ENCODE assay signal across 17 cellular contexts in genomic region chr4:83542225-83542624, GRCh38. TPM values are rescaled to one million over a fixed set of nuclear protein-coding genes. Genes with fewer than 3 reads are reported as not detected.
A peak's percentile ranks its signal among the peaks of the same experiment; 100 is the strongest.
DNase-seq lines count a peak whose midpoint lies in the region; ATAC-seq, FAIRE-seq and TF ChIP-seq lines count a peak whose summit lies in the region.
"Had no signal": no experiment of that assay in that cellular context is flagged by ENCODE, and none has a peak within 500 bp of the region (broad histone marks: within the 10 kb centered on the region; RNA-seq: fewer than 3 reads in every experiment).

No MANE protein-coding gene starts in this region.

- no peak overlapping the region for H3K27ac Mint-ChIP-seq in activated CD8-positive, alpha-beta T cell treated with anti-CD3 and anti-CD28 coated beads for 36 hours
- H3K27ac Mint-ChIP-seq: HFFc6 had no signal

- H3K4me1 Mint-ChIP-seq in activated CD8-positive, alpha-beta T cell treated with anti-CD3 and anti-CD28 coated beads for 36 hours (ENCODE audit: low read depth): peaks cover 1% of the 10 kb centered on the region

- H3K9me3 ChIP-seq in K562 (replicated peaks; ENCODE audit: control insufficient read depth, insufficient read depth, low read depth, low read length) (no peaks in the 10 kb centered on the region), heart left ventricle (no peaks in the 10 kb centered on the region), right atrium auricular region (no peaks in the 10 kb centered on the region), gastrocnemius medialis (no peaks in the 10 kb centered on the region)
- H3K9me3 ChIP-seq: BLaER1, Caco-2 had no signal

- FAIRE-seq in K562 (lab: Jason Lieb, UNC): no peak
- FAIRE-seq: GM12892 had no signal

- TF ChIP-seq CTCF in K562 (IDR thresholded peaks at IDR 0.05 in 2 of 3, conservative IDR thresholded peaks at IDR 0.05 in 1 of 3; ENCODE audit: insufficient read depth in 2 of 3, low read depth in 1 of 3, low read length in 3 of 3): no peak
- no peak for TF ChIP-seq CTCF in heart left ventricle (IDR thresholded peaks at IDR 0.05)
- no peak for TF ChIP-seq CTCF in right atrium auricular region (IDR thresholded peaks at IDR 0.05)
- no peak for TF ChIP-seq CTCF in gastrocnemius medialis (IDR thresholded peaks at IDR 0.05 in 4 of 5, conservative IDR thresholded peaks at IDR 0.05 in 1 of 5)
- TF ChIP-seq CTCF in activated CD8-positive, alpha-beta T cell treated with anti-CD3 and anti-CD28 coated beads for 36 hours (IDR thresholded peaks at IDR 0.05): no peak

- TF ChIP-seq RAD21 in K562 (CRISPR knock-in tag; conservative IDR thresholded peaks at IDR 0.05 in 1 of 2, IDR thresholded peaks at IDR 0.05 in 1 of 2): no peak

- H3K9me3 Mint-ChIP-seq in activated CD8-positive, alpha-beta T cell treated with anti-CD3 and anti-CD28 coated beads for 36 hours: no peaks in the 10 kb centered on the region
- H3K9me3 Mint-ChIP-seq: CD8-positive, alpha-beta memory T cell; HFFc6 had no signal

- 6% methylated on average over 5 of the region's 5 CpGs for WGBS in K562 (ENCODE audit: insufficient coverage, low coverage, missing lambda C conversion rate)
- 45 to 50% (median 48%) methylated on average over 5 of the region's 5 CpGs for WGBS in heart left ventricle, 4 donors

- no peaks in the 10 kb centered on the region for H3K36me3 ChIP-seq in K562 (ENCODE audit: control insufficient read depth, insufficient read depth, low read length)
- peaks cover 0 to 16% (median 0%) of the 10 kb centered on the region in 9 donors for H3K36me3 ChIP-seq in heart left ventricle
- peaks cover 3% of the 10 kb centered on the region for H3K36me3 ChIP-seq in right atrium auricular region
- H3K36me3 ChIP-seq in gastrocnemius medialis: no peaks in the 10 kb centered on the region
- H3K36me3 ChIP-seq: BLaER1 had no signal

- in situ Hi-C loops in K562 (cut with MboI): no loop called here
- in situ Hi-C loops in gastrocnemius medialis (cut with MboI; ENCODE audit: low sequenced_read_pairs in 4 of 4): no loop called here

- no peak overlapping the region for H3K4me2 ChIP-seq in K562 (ENCODE audit: insufficient read depth, low read length)
- H3K4me2 ChIP-seq: BLaER1 had no signal

- DNase-seq in K562 (ENCODE audit: extremely low read depth in 1 of 4, low spot score in 3 of 4) (peak in 1 of 4 experiments; percentile 27), heart left ventricle (no peak), right atrium auricular region (ENCODE audit: low spot score) (no peak), gastrocnemius medialis (peak in 1 of 2 donors; percentile 18), globus pallidus (ENCODE audit: low spot score) (no peak)
- DNase-seq in activated CD8-positive, alpha-beta T cell treated with anti-CD3 and anti-CD28 coated beads for 36 hours: no peak
- DNase-seq: Caco-2; CD8-positive, alpha-beta memory T cell; DND-41; GDM1; HCEC 1CT; HFFc6 had no signal

- ATAC-seq in K562 (no peak; the same call in 2 of the 3 replicates), heart left ventricle (peak; percentile 79 to 82 (median 81)), gastrocnemius medialis (peak; percentile 74 to 85), HG03097 (IDR thresholded peaks at IDR 0.05; ENCODE audit: low FRiP score, unreplicated experiment) (no peak), HG03469 (IDR thresholded peaks at IDR 0.05; ENCODE audit: unreplicated experiment) (no peak)
- ATAC-seq in activated CD8-positive, alpha-beta T cell treated with anti-CD3 and anti-CD28 coated beads for 36 hours: no peak

- H2AFZ ChIP-seq in K562 (ENCODE audit: low read depth, low read length): no peak overlapping the region

- H3K9ac ChIP-seq in K562 (ENCODE audit: insufficient read depth in 1 of 2, low read depth in 2 of 2, low read length in 2 of 2): no peak overlapping the region
- H3K9ac ChIP-seq: BLaER1 had no signal

- H3K27me3 ChIP-seq in K562 (ENCODE audit: control insufficient read depth in 2 of 2, insufficient read depth in 2 of 2, low read length in 2 of 2): no peaks in the 10 kb centered on the region
- no peaks in the 10 kb centered on the region for H3K27me3 ChIP-seq in heart left ventricle
- H3K27me3 ChIP-seq in right atrium auricular region: no peaks in the 10 kb centered on the region
- no peaks in the 10 kb centered on the region for H3K27me3 ChIP-seq in gastrocnemius medialis

- no peak overlapping the region for H3K4me3 ChIP-seq in K562
- no peak overlapping the region for H3K4me3 ChIP-seq in heart left ventricle
- no peak overlapping the region for H3K4me3 ChIP-seq in right atrium auricular region
- H3K4me3 ChIP-seq in gastrocnemius medialis: no peak overlapping the region
- H3K4me3 ChIP-seq: BLaER1 had no signal

- no peak for TF ChIP-seq POLR2A in K562 (conservative IDR thresholded peaks at IDR 0.05)
- no peak for TF ChIP-seq POLR2A in heart left ventricle (IDR thresholded peaks at IDR 0.05)
- peak; percentile 31 to 58 for TF ChIP-seq POLR2A in gastrocnemius medialis (IDR thresholded peaks at IDR 0.05)

- H3K36me3 Mint-ChIP-seq in activated CD8-positive, alpha-beta T cell treated with anti-CD3 and anti-CD28 coated beads for 36 hours (ENCODE audit: low read depth): no peaks in the 10 kb centered on the region

- H4K20me1 ChIP-seq in K562 (replicated peaks; ENCODE audit: control insufficient read depth, insufficient read depth, low read length): no peaks in the 10 kb centered on the region
- H4K20me1 ChIP-seq: BLaER1 had no signal

- BruUV-seq in K562 (replicated peaks; lab: Mats Ljungman, UMichigan): no TSS peak

- H3K27me3 Mint-ChIP-seq in activated CD8-positive, alpha-beta T cell treated with anti-CD3 and anti-CD28 coated beads for 36 hours: no peaks in the 10 kb centered on the region
- H3K27me3 Mint-ChIP-seq: CD8-positive, alpha-beta memory T cell had no signal

- TF ChIP-seq EP300 in K562 (IDR thresholded peaks at IDR 0.05; ENCODE audit: low read length): peak; percentile 36; the same call in 1 of the 2 replicates

- POLR2A ChIA-PET in K562 (lab: Yijun Ruan, JAX): interaction anchor here (0.6 to 1.9 kb wide), 3 partner anchors 10 to 46 kb away, joined by 3 to 5 read pairs (median 3); no protein-coding TSS in a partner anchor
- POLR2A ChIA-PET in activated CD8-positive, alpha-beta T cell treated with anti-CD3 and anti-CD28 coated beads for 36 hours (lab: Charles Lee): no interaction called here

- CTCF ChIA-PET in K562 (lab: Yijun Ruan, JAX; ENCODE audit: low intra/inter-chr PET ratio): no interaction called here
- CTCF ChIA-PET in activated CD8-positive, alpha-beta T cell treated with anti-CD3 and anti-CD28 coated beads for 36 hours (lab: Charles Lee): no interaction called here

- H3K4me1 ChIP-seq in K562 (replicated peaks in 1 of 2; ENCODE audit: control insufficient read depth in 2 of 2, insufficient read depth in 2 of 2, low read length in 2 of 2) (peaks cover 3 to 14% of the 10 kb centered on the region in 2 experiments; a peak in 4 of 5 replicates), heart left ventricle (peaks cover 0 to 37% (median 7%) of the 10 kb centered on the region in 12 donors), right atrium auricular region (peaks cover 0 to 16% of the 10 kb centered on the region in 2 donors), gastrocnemius medialis (peaks cover 44 to 48% of the 10 kb centered on the region in 2 donors)
- H3K4me1 ChIP-seq: BLaER1, Caco-2 had no signal

- no peak overlapping the region for H3K4me3 Mint-ChIP-seq in activated CD8-positive, alpha-beta T cell treated with anti-CD3 and anti-CD28 coated beads for 36 hours
- H3K4me3 Mint-ChIP-seq: CD8-positive, alpha-beta memory T cell; HFFc6 had no signal

- no peaks in the 10 kb centered on the region for H3K79me2 ChIP-seq in K562 (ENCODE audit: control insufficient read depth, insufficient read depth, low read length)

- H3K27ac ChIP-seq in K562 (ENCODE audit: extremely low read depth, low read depth, low read length) (no peak overlapping the region), heart left ventricle (peak overlapping the region; percentile 45 to 95 (median 91)), right atrium auricular region (peak overlapping the region; percentile 89 to 94), gastrocnemius medialis (peak overlapping the region; percentile 95 to 99 (median 98))
- H3K27ac ChIP-seq: BLaER1, HL-60 had no signal

- no peaks in the 10 kb centered on the region for H3K9me1 ChIP-seq in K562 (ENCODE audit: control insufficient read depth, insufficient read depth, low read length)

- intact Hi-C loops in K562 (cut with micrococcal nuclease) (no loop called here), heart left ventricle (cut with DNase I) (no loop called here), gastrocnemius medialis (cut with DNase I; ENCODE audit: low total_unique reads) (no loop called here)
- intact Hi-C loops in activated CD8-positive, alpha-beta T cell treated with anti-CD3 and anti-CD28 coated beads for 36 hours (cut with micrococcal nuclease): no loop called here

RNA-seq across cellular contexts. Expression of gene GPAT3, which starts 6.3 kb away (rescaled TPM):
- total RNA-seq in K562 (2011; cell fraction: chromatin; rRNA removed; ENCODE audit: low replicate concordance): 17.1 and 23.6 TPM in 2 replicates
- total RNA-seq in K562 (2011; cell fraction: nucleolus; rRNA removed): 15.7 and 18.8 TPM in 2 replicates
- 17.5 and 23.5 TPM in 2 replicates for total RNA-seq in K562 (2011; cell fraction: nucleoplasm; rRNA removed)
- total RNA-seq in K562 (2014; rRNA removed): 7.9 and 14.0 TPM in 2 replicates
- 15.1 and 18.8 TPM in 2 replicates for total RNA-seq in K562 (2014; rRNA removed; fragmentation: Illumina TruSeq; extraction: Trizol)
- total RNA-seq in K562 (2015; rRNA removed; fragmentation: Illumina TruSeq; extraction: Trizol): 16.1 and 17.0 TPM in 2 replicates
- 14.9 and 15.0 TPM in 2 replicates for total RNA-seq in K562 (2021)
- polyA plus RNA-seq in K562 (2011; rRNA removed): 12.8 and 14.0 TPM in 2 replicates
- polyA plus RNA-seq in K562 (2011; cell fraction: cytosol; rRNA removed): 9.0 and 11.3 TPM in 2 replicates
- 6.7 and 10.4 TPM in 2 replicates for polyA plus RNA-seq in K562 (2011; cell fraction: nucleus; rRNA removed)
- polyA plus RNA-seq in K562 (2012): 14.1 and 29.3 TPM in 2 replicates
- polyA plus RNA-seq in K562 (2014; fragmentation: Illumina TruSeq; extraction: Trizol): 12.0 and 12.3 TPM in 2 replicates
- polyA plus RNA-seq in K562 (2014; fragmentation: Nextera tagmentation; extraction: Ambion mirVana): 1 to 10 TPM; 4.1 to 7.2 TPM
- polyA plus RNA-seq in K562 (2014; rRNA removed): 9.4 and 13.1 TPM in 2 replicates
- 11.0 and 12.6 TPM in 2 replicates for polyA minus RNA-seq in K562 (2011; rRNA and poly(A)+ RNA removed)
- polyA minus RNA-seq in K562 (2011; cell fraction: cytosol; rRNA and poly(A)+ RNA removed): 5.2 and 5.6 TPM in 2 replicates
- 3.5 and 5.6 TPM in 2 replicates for polyA minus RNA-seq in K562 (2011; cell fraction: nucleus; rRNA and poly(A)+ RNA removed)
- 10 to 100 TPM; 26.8 to 64.5 (median 38.8) TPM for total RNA-seq in heart left ventricle
- polyA plus RNA-seq in heart left ventricle: 10 to 100 TPM; 21.3 to 53.6 TPM
- total RNA-seq in right atrium auricular region: 10 to 100 TPM; 27.7 to 32.5 TPM
- 100 to 1,000 TPM in 1 of 4 donors, 10 to 100 TPM in 2, 1 to 10 TPM in 1; 9.5 to 183 (median 26.5) TPM for total RNA-seq in gastrocnemius medialis
- total RNA-seq in activated CD8-positive, alpha-beta T cell treated with anti-CD3 and anti-CD28 coated beads for 36 hours: 1 to 10 TPM; 1.6 to 2.7 TPM

RNA-seq across cellular contexts. Expression of gene ABRAXAS1, which starts 57.3 kb away (rescaled TPM):
- 14.8 and 37.7 TPM in 2 replicates for total RNA-seq in K562 (2011; cell fraction: chromatin; rRNA removed; ENCODE audit: low replicate concordance)
- 19.7 and 26.7 TPM in 2 replicates for total RNA-seq in K562 (2011; cell fraction: nucleolus; rRNA removed)
- 29.8 and 51.8 TPM in 2 replicates for total RNA-seq in K562 (2011; cell fraction: nucleoplasm; rRNA removed)
- 18.4 and 27.0 TPM in 2 replicates for total RNA-seq in K562 (2014; rRNA removed)
- 22.4 and 26.0 TPM in 2 replicates for total RNA-seq in K562 (2014; rRNA removed; fragmentation: Illumina TruSeq; extraction: Trizol)
- 17.9 and 22.1 TPM in 2 replicates for total RNA-seq in K562 (2015; rRNA removed; fragmentation: Illumina TruSeq; extraction: Trizol)
- 27.6 and 30.9 TPM in 2 replicates for total RNA-seq in K562 (2021)
- polyA plus RNA-seq in K562 (2011; rRNA removed): 43.2 and 48.3 TPM in 2 replicates
- polyA plus RNA-seq in K562 (2011; cell fraction: cytosol; rRNA removed): 7.0 and 20.7 TPM in 2 replicates
- 13.5 and 17.7 TPM in 2 replicates for polyA plus RNA-seq in K562 (2011; cell fraction: nucleus; rRNA removed)
- polyA plus RNA-seq in K562 (2012): 23.7 and 59.5 TPM in 2 replicates
- 37.6 and 37.7 TPM in 2 replicates for polyA plus RNA-seq in K562 (2014; fragmentation: Illumina TruSeq; extraction: Trizol)
- polyA plus RNA-seq in K562 (2014; fragmentation: Nextera tagmentation; extraction: Ambion mirVana): 10 to 100 TPM; 10.8 to 13.7 TPM
- 20.6 and 32.9 TPM in 2 replicates for polyA plus RNA-seq in K562 (2014; rRNA removed)
- polyA minus RNA-seq in K562 (2011; rRNA and poly(A)+ RNA removed): 45.2 and 54.5 TPM in 2 replicates
- 20.3 and 21.8 TPM in 2 replicates for polyA minus RNA-seq in K562 (2011; cell fraction: cytosol; rRNA and poly(A)+ RNA removed)
- polyA minus RNA-seq in K562 (2011; cell fraction: nucleus; rRNA and poly(A)+ RNA removed): 20.1 and 30.0 TPM in 2 replicates
- total RNA-seq in heart left ventricle: 10 to 100 TPM in 1 of 9 donors, 1 to 10 TPM in 8; 3.4 to 10.2 (median 7.8) TPM
- polyA plus RNA-seq in heart left ventricle: 1 to 10 TPM; 2.0 to 3.1 TPM
- total RNA-seq in right atrium auricular region: 1 to 10 TPM; 3.8 to 5.7 TPM
- total RNA-seq in gastrocnemius medialis: 10 to 100 TPM in 1 of 4 donors, 1 to 10 TPM in 3; 4.8 to 12.4 (median 7.0) TPM
- 10 to 100 TPM; 19.4 to 20.6 TPM for total RNA-seq in activated CD8-positive, alpha-beta T cell treated with anti-CD3 and anti-CD28 coated beads for 36 hours

Comparison
In these comparisons a context has a peak if more than half of its experiments do, and no peak if none do; other contexts are left out.
1. ATAC-seq: peak in heart left ventricle (4 of 4) and gastrocnemius medialis (2 of 2); none in K562 (single experiment), HG03097 (single experiment), HG03469 (single experiment) and activated CD8-positive, alpha-beta T cell treated with anti-CD3 and anti-CD28 coated beads for 36 hours (single experiment).
2. POLR2A ChIP-seq: peak in gastrocnemius medialis (2 of 2); none in K562 (single experiment) and heart left ventricle (0 of 2).